In genomic region chr17:74298690-74299617, GRCh38 we compare ENCODE assay signal across 19 cellular contexts. TPM values are rescaled to one million over a fixed set of nuclear protein-coding genes. Genes with fewer than 3 reads are reported as not detected.
DNase-seq lines count a peak whose midpoint lies in the region; ATAC-seq and TF ChIP-seq lines count a peak whose summit lies in the region.
"Had no signal": no experiment of that assay in that cellular context is flagged by ENCODE, and none has a peak within 500 bp of the region (broad histone marks: within the 10 kb centered on the region; RNA-seq: fewer than 3 reads in every experiment).

No MANE protein-coding gene starts in this region.

- no peak for TF ChIP-seq CTCF in testis (IDR thresholded peaks at IDR 0.05)

- no peaks in the 10 kb centered on the region for H3K36me3 ChIP-seq in CD4-positive, CD25-positive, alpha-beta regulatory T cell (ENCODE audit: control insufficient read depth, insufficient read depth, low read length)
- H3K36me3 ChIP-seq in testis (ENCODE audit: low read depth, missing control alignments) = no peaks in the 10 kb centered on the region
- H3K36me3 ChIP-seq: SJSA1 had no signal

- H3K4me1 Mint-ChIP-seq in CD4-positive, CD25-positive, alpha-beta regulatory T cell = peaks cover 9 to 40% (median 27%) of the 10 kb centered on the region in 4 donors
- H3K4me1 Mint-ChIP-seq in activated T-helper 2 cell treated with anti-CD3 and anti-CD28 coated beads, Interferon-gamma antibody, Interleukin-2, Interleukin-4, amounts not matched to agents 10 μg/mL and 5 μg/mL and 100 μg/mL, durations not matched to agents 14 hours and 24 hours and 36 hours (ENCODE audit: low read depth) = peaks cover 23% of the 10 kb centered on the region
- peaks cover 28% of the 10 kb centered on the region for H3K4me1 Mint-ChIP-seq in activated CD4-positive, alpha-beta memory T cell treated with anti-CD3 and anti-CD28 coated beads for 36 hours (ENCODE audit: low read depth)

- H3K27ac ChIP-seq in CD4-positive, CD25-positive, alpha-beta regulatory T cell (ENCODE audit: insufficient read depth, low read length, poor library complexity, severe bottlenecking) = no peak overlapping the region
- no peak overlapping the region for H3K27ac ChIP-seq in testis
- H3K27ac ChIP-seq: C4-2B, SJSA1 had no signal

- intact Hi-C loops in activated T-helper 2 cell treated with anti-CD3 and anti-CD28 coated beads, Interferon-gamma antibody, Interleukin-2, Interleukin-4, amounts not matched to agents 10 μg/mL and 5 μg/mL and 100 μg/mL, durations not matched to agents 14 hours and 24 hours and 36 hours (cut with micrococcal nuclease) = loop anchor here (1.0 to 5.0 kb wide), 2 partner anchors 16 to 158 kb away; no protein-coding TSS in a partner anchor
- intact Hi-C loops in testis (cut with DNase I; ENCODE audit: low total_unique reads) (loop anchor here (5.0 kb wide), 1 partner anchor 87 kb away; the partner anchor contains the start of gene TTYH2), posterior vena cava (cut with DNase I) (loop anchor here in 1 of 2 donors (5.0 kb wide), 1 partner anchor 787 kb away; no protein-coding TSS in a partner anchor)
- intact Hi-C loops in activated CD4-positive, alpha-beta memory T cell treated with anti-CD3 and anti-CD28 coated beads for 36 hours (cut with micrococcal nuclease) = loop anchor here (2.0 kb wide), 1 partner anchor 16 kb away; no protein-coding TSS in a partner anchor

- POLR2A ChIA-PET in activated CD4-positive, alpha-beta memory T cell treated with anti-CD3 and anti-CD28 coated beads for 36 hours (lab: Charles Lee) = interaction anchor here (0.6 kb wide), 1 partner anchor 287 kb away, joined by 4 read pairs; no protein-coding TSS in a partner anchor

- H3K36me3 Mint-ChIP-seq in CD4-positive, CD25-positive, alpha-beta regulatory T cell = no peaks in the 10 kb centered on the region
- no peaks in the 10 kb centered on the region for H3K36me3 Mint-ChIP-seq in activated T-helper 2 cell treated with anti-CD3 and anti-CD28 coated beads, Interferon-gamma antibody, Interleukin-2, Interleukin-4, amounts not matched to agents 10 μg/mL and 5 μg/mL and 100 μg/mL, durations not matched to agents 14 hours and 24 hours and 36 hours (ENCODE audit: low read depth)
- no peaks in the 10 kb centered on the region for H3K36me3 Mint-ChIP-seq in activated CD4-positive, alpha-beta memory T cell treated with anti-CD3 and anti-CD28 coated beads for 36 hours

- no peak for DNase-seq in CD4-positive, CD25-positive, alpha-beta regulatory T cell
- no peak for DNase-seq in activated T-helper 2 cell treated with anti-CD3 and anti-CD28 coated beads, Interferon-gamma antibody, Interleukin-2, Interleukin-4, amounts not matched to agents 10 μg/mL and 5 μg/mL and 100 μg/mL, durations not matched to agents 14 hours and 24 hours and 36 hours (ENCODE audit: low spot score)
- peak; percentile 34 for DNase-seq in left kidney (ENCODE audit: low read depth, low spot score)
- peak; percentile 33 for DNase-seq in testis
- DNase-seq in activated CD4-positive, alpha-beta memory T cell treated with anti-CD3 and anti-CD28 coated beads for 36 hours = no peak
- no peak for DNase-seq in posterior vena cava (ENCODE audit: low spot score)
- DNase-seq: EL, GF-D8, Kasumi-1, NCI-H1417, NCI-H187, NCI-H446, NCI-H526, OCI-M1 had no signal

- no peak for TF ChIP-seq POLR2A in testis (IDR thresholded peaks at IDR 0.05)

- no peak for ATAC-seq in CD4-positive, CD25-positive, alpha-beta regulatory T cell (ENCODE audit: low read depth in 2 of 2)
- ATAC-seq in HG03378 (IDR thresholded peaks at IDR 0.05; ENCODE audit: unreplicated experiment) = no peak

- WGBS in testis, 2 donors = 59 to 66% methylated on average over 14 of the region's 14 CpGs

- CTCF ChIA-PET in activated CD4-positive, alpha-beta memory T cell treated with anti-CD3 and anti-CD28 coated beads for 36 hours (lab: Charles Lee) = interaction anchor here (0.8 to 4.2 kb wide), 15 partner anchors 11 to 159 kb away, joined by 3 to 37 read pairs (median 7); partner anchors contain the start of genes GPR142 and TTYH2

- peaks cover 16% of the 10 kb centered on the region for H3K4me1 ChIP-seq in CD4-positive, CD25-positive, alpha-beta regulatory T cell (ENCODE audit: control insufficient read depth, insufficient read depth, low read length, poor library complexity, severe bottlenecking)
- peaks cover 13% of the 10 kb centered on the region for H3K4me1 ChIP-seq in testis
- H3K4me1 ChIP-seq: SJSA1 had no signal

- peak overlapping the region in 2 of 3 donors; percentile 62 to 78 for H3K27ac Mint-ChIP-seq in CD4-positive, CD25-positive, alpha-beta regulatory T cell
- peak overlapping the region; percentile 55 for H3K27ac Mint-ChIP-seq in activated T-helper 2 cell treated with anti-CD3 and anti-CD28 coated beads, Interferon-gamma antibody, Interleukin-2, Interleukin-4, amounts not matched to agents 10 μg/mL and 5 μg/mL and 100 μg/mL, durations not matched to agents 14 hours and 24 hours and 36 hours
- H3K27ac Mint-ChIP-seq in activated CD4-positive, alpha-beta memory T cell treated with anti-CD3 and anti-CD28 coated beads for 36 hours = no peak overlapping the region

- H3K27me3 Mint-ChIP-seq in CD4-positive, CD25-positive, alpha-beta regulatory T cell = peaks cover 4% of the 10 kb centered on the region
- peaks cover 4% of the 10 kb centered on the region for H3K27me3 Mint-ChIP-seq in activated T-helper 2 cell treated with anti-CD3 and anti-CD28 coated beads, Interferon-gamma antibody, Interleukin-2, Interleukin-4, amounts not matched to agents 10 μg/mL and 5 μg/mL and 100 μg/mL, durations not matched to agents 14 hours and 24 hours and 36 hours (ENCODE audit: low read depth)
- H3K27me3 Mint-ChIP-seq in activated CD4-positive, alpha-beta memory T cell treated with anti-CD3 and anti-CD28 coated beads for 36 hours = no peaks in the 10 kb centered on the region

- peaks cover 0 to 2% (median 0%) of the 10 kb centered on the region in 7 donors for H3K9me3 Mint-ChIP-seq in CD4-positive, CD25-positive, alpha-beta regulatory T cell
- peaks cover 4% of the 10 kb centered on the region for H3K9me3 Mint-ChIP-seq in activated T-helper 2 cell treated with anti-CD3 and anti-CD28 coated beads, Interferon-gamma antibody, Interleukin-2, Interleukin-4, amounts not matched to agents 10 μg/mL and 5 μg/mL and 100 μg/mL, durations not matched to agents 14 hours and 24 hours and 36 hours
- H3K9me3 Mint-ChIP-seq in activated CD4-positive, alpha-beta memory T cell treated with anti-CD3 and anti-CD28 coated beads for 36 hours = no peaks in the 10 kb centered on the region

- no peak overlapping the region for H3K4me3 Mint-ChIP-seq in CD4-positive, CD25-positive, alpha-beta regulatory T cell
- H3K4me3 Mint-ChIP-seq in activated T-helper 2 cell treated with anti-CD3 and anti-CD28 coated beads, Interferon-gamma antibody, Interleukin-2, Interleukin-4, amounts not matched to agents 10 μg/mL and 5 μg/mL and 100 μg/mL, durations not matched to agents 14 hours and 24 hours and 36 hours (ENCODE audit: low read depth) = no peak overlapping the region
- no peak overlapping the region for H3K4me3 Mint-ChIP-seq in activated CD4-positive, alpha-beta memory T cell treated with anti-CD3 and anti-CD28 coated beads for 36 hours

- no peaks in the 10 kb centered on the region for H3K27me3 ChIP-seq in CD4-positive, CD25-positive, alpha-beta regulatory T cell (ENCODE audit: control insufficient read depth, insufficient read depth, low read length)
- no peaks in the 10 kb centered on the region for H3K27me3 ChIP-seq in testis

- no peaks in the 10 kb centered on the region for H3K9me3 ChIP-seq in CD4-positive, CD25-positive, alpha-beta regulatory T cell (ENCODE audit: control insufficient read depth in 2 of 2, low read length in 2 of 2)
- no peaks in the 10 kb centered on the region for H3K9me3 ChIP-seq in testis
- H3K9me3 ChIP-seq: SJSA1 had no signal

- H3K4me3 ChIP-seq in CD4-positive, CD25-positive, alpha-beta regulatory T cell (ENCODE audit: low read depth, low read length) = no peak overlapping the region
- H3K4me3 ChIP-seq in testis = no peak overlapping the region
- H3K4me3 ChIP-seq: SJSA1 had no signal

RNA-seq across cellular contexts. Expression of gene DNAI2, which starts 24.9 kb away (rescaled TPM):
- 1.5 TPM for total RNA-seq in CD4-positive, CD25-positive, alpha-beta regulatory T cell
- polyA plus RNA-seq in CD4-positive, CD25-positive, alpha-beta regulatory T cell = under 1 TPM in 2 of 4 donors, not detected in 2; 0.10 to 0.23 TPM
- 0.55 and 0.75 TPM in 2 replicates for total RNA-seq in activated T-helper 2 cell treated with anti-CD3 and anti-CD28 coated beads, Interferon-gamma antibody, Interleukin-2, Interleukin-4, amounts not matched to agents 10 μg/mL and 5 μg/mL and 100 μg/mL, durations not matched to agents 14 hours and 24 hours and 36 hours
- total RNA-seq in testis = 10 to 100 TPM; 19.6 to 26.9 TPM
- polyA plus RNA-seq in testis (ENCODE audit: insufficient read depth, low read depth, low replicate concordance) = 80.5 TPM
- 1 to 10 TPM; 1.6 to 1.7 TPM for total RNA-seq in activated CD4-positive, alpha-beta memory T cell treated with anti-CD3 and anti-CD28 coated beads for 36 hours
- not detected for total RNA-seq in posterior vena cava
- total RNA-seq: H4, MCF 10A, SJSA1 had no signal

RNA-seq across cellular contexts. Expression of gene KIF19, which starts 27.1 kb away (rescaled TPM):
- 1.8 TPM for total RNA-seq in CD4-positive, CD25-positive, alpha-beta regulatory T cell
- 1 to 10 TPM; 1.2 to 1.7 (median 1.3) TPM for polyA plus RNA-seq in CD4-positive, CD25-positive, alpha-beta regulatory T cell
- total RNA-seq in activated T-helper 2 cell treated with anti-CD3 and anti-CD28 coated beads, Interferon-gamma antibody, Interleukin-2, Interleukin-4, amounts not matched to agents 10 μg/mL and 5 μg/mL and 100 μg/mL, durations not matched to agents 14 hours and 24 hours and 36 hours = 0.14 TPM in 1 of 2 replicates, not detected in the other
- total RNA-seq in testis = 1 to 10 TPM; 3.0 to 3.3 TPM
- 2.0 TPM for polyA plus RNA-seq in testis (ENCODE audit: insufficient read depth, low read depth, low replicate concordance)
- total RNA-seq in activated CD4-positive, alpha-beta memory T cell treated with anti-CD3 and anti-CD28 coated beads for 36 hours = under 1 TPM; 0.51 to 0.59 TPM
- 1 to 10 TPM; 1.4 to 2.3 TPM for total RNA-seq in posterior vena cava
- total RNA-seq: H4, MCF 10A, SJSA1 had no signal

Comparison
In these comparisons a context has a peak if more than half of its experiments do, and no peak if none do; other contexts are left out.
1. DNase-seq: peak in left kidney (single experiment) and testis (single experiment); none in CD4-positive, CD25-positive, alpha-beta regulatory T cell (0 of 3), activated T-helper 2 cell treated with anti-CD3 and anti-CD28 coated beads, Interferon-gamma antibody, Interleukin-2, Interleukin-4, amounts not matched to agents 10 μg/mL and 5 μg/mL and 100 μg/mL, durations not matched to agents 14 hours and 24 hours and 36 hours (single experiment), activated CD4-positive, alpha-beta memory T cell treated with anti-CD3 and anti-CD28 coated beads for 36 hours (single experiment) and posterior vena cava (single experiment).